In the genomic region with DNA sequence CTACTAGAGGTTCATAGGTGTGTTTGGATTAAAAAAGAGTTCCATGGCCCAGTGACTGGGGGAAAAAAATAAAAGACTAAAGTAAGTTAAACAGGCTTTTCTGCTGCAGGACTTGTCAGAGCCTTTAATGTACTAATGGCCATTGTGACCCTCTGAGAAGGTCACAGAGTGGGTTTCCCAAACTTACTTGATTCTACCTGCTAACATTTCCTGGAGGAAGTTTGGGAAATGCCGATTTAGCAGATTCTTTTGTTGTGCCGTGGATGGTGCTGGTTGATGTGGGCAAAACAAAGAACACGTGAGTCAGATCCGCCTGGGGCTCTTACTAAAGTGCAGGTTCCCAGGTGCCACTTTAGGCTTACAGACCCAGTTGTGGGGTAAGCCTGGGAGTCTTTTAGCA, we compare ENCODE assay signal across 30 cellular contexts. TPM values are rescaled to one million over a fixed set of nuclear protein-coding genes. Genes with fewer than 3 reads are reported as not detected.
"Had no signal": no experiment of that assay in that cellular context is flagged by ENCODE, and none has a peak within 500 bp of the region (broad histone marks: within the 10 kb centered on the region; RNA-seq: fewer than 3 reads in every experiment).

No MANE protein-coding gene starts in this region.

- H3K9me3 ChIP-seq: gastrocnemius medialis, pancreas, stomach, thyroid gland had no signal

- DNase-seq: effector memory CD8-positive, alpha-beta T cell; foreskin fibroblast; gastrocnemius medialis; head of caudate nucleus; natural killer cell; occipital lobe; pancreas; stimulated activated CD4-positive, alpha-beta T cell treated with anti-CD3 and anti-CD28 coated beads, Interleukin-12 subunit alpha, Interleukin-12 subunit beta, amount 100 ng/mL, for 4 hours; stimulated activated CD4-positive, alpha-beta T cell treated with anti-CD3 and anti-CD28 coated beads, Interleukin-1b, Interleukin-23, amount 100 ng/mL, for 48 hours; stimulated activated CD4-positive, alpha-beta T cell treated with anti-CD3 and anti-CD28 coated beads, Interleukin-4, amount 100 ng/mL, for 1 hour; stimulated activated CD8-positive, alpha-beta memory T cell treated with anti-CD3 and anti-CD28 coated beads, Interleukin-4, amount 100 ng/mL, for 48 hours; stimulated activated naive CD4-positive, alpha-beta T cell treated with Interleukin-2 at 50 U/mL for 16 hours; stomach; thyroid gland had no signal

- H3K4me1 ChIP-seq: gastrocnemius medialis, pancreas, stomach, thyroid gland had no signal

- FAIRE-seq: endometrium, keratinocyte, pancreas had no signal

- H3K4me2 ChIP-seq: smooth muscle cell had no signal

- H3K36me3 ChIP-seq: gastrocnemius medialis, pancreas, stomach, thyroid gland had no signal

- H3K4me3 ChIP-seq: coronary artery, gastrocnemius medialis, lung, pancreas, smooth muscle cell, stomach, thyroid gland had no signal

- ATAC-seq: effector memory CD8-positive, alpha-beta T cell; gastrocnemius medialis; left lobe of liver; natural killer cell; pancreas; sciatic nerve had no signal

- H3K27me3 ChIP-seq: gastrocnemius medialis, pancreas, thyroid gland had no signal

- H3K27ac ChIP-seq: coronary artery, gastrocnemius medialis, pancreas, stomach, thyroid gland had no signal

RNA-seq across cellular contexts. Expression of a gene that starts 13.6 kb away (rescaled TPM):
- total RNA-seq: dermis microvascular lymphatic vessel endothelial cell, gastrocnemius medialis, glomerular endothelial cell, left lobe of liver, liver, lung, mononuclear cell, natural killer cell, pancreas, progenitor cell of endocrine pancreas, sciatic nerve, smooth muscle cell, stomach, subcutaneous adipose tissue, thyroid gland, urinary bladder had no signal
- polyA plus RNA-seq: esophagus, keratinocyte, liver, lung, neural cell, pancreas, smooth muscle cell, stomach, urinary bladder had no signal
